1 cellular context compared by ENCODE assay signal in the genomic region with DNA sequence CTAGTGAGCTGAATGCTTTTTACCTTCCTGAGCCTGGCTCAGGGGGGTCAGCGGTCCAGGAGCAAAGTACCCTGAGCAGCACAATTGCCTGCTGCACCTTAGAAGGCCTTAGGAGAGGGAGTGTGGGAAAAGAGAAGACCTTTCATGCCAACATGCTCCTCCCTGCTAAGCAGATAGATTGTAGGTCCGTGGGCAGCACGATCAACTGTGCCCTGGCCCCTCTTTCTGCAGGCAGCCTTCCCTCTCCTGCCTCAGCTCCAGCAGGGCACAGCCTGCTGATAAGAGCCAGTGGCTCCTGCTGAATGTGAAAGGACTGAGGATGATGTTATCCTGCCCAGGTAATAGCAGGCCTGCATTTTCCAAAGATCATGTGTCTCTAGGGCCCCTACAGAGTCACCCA.
TF ChIP-seq lines count a peak whose summit lies in the region.

No MANE protein-coding gene starts in this region.

TF ChIP-seq in HepG2, 621 proteins besides CTCF, POLR2A, EP300 and RAD21:
- TF ChIP-seq ZNF563 (CRISPR knock-in tag; IDR thresholded peaks at IDR 0.05) (no peak), RXRB (CRISPR knock-in tag; IDR thresholded peaks at IDR 0.05; ENCODE audit: borderline replicate concordance) (no peak), KLF6 (CRISPR knock-in tag; IDR thresholded peaks at IDR 0.05) (no peak), SP140L (CRISPR knock-in tag; IDR thresholded peaks at IDR 0.05; ENCODE audit: borderline replicate concordance) (no peak), DMAP1 (CRISPR knock-in tag; IDR thresholded peaks at IDR 0.05) (no peak), HNF4A (CRISPR knock-in tag; IDR thresholded peaks at IDR 0.05) (no peak)
TF ChIP-seq in HepG2: peak in this region for 0.
